Comparison of ENCODE assay signal across 15 cellular contexts in genomic region chr5:138934971-138935370, GRCh38. TPM values are rescaled to one million over a fixed set of nuclear protein-coding genes. Genes with fewer than 3 reads are reported as not detected.
DNase-seq lines count a peak whose midpoint lies in the region; ATAC-seq, FAIRE-seq and TF ChIP-seq lines count a peak whose summit lies in the region.
"Had no signal": no experiment of that assay in that cellular context is flagged by ENCODE, and none has a peak within 500 bp of the region (broad histone marks: within the 10 kb centered on the region; RNA-seq: fewer than 3 reads in every experiment).

No MANE protein-coding gene starts in this region.

- peaks cover 51% of the 10 kb centered on the region; the same call in 2 of the 3 replicates for H3K36me3 ChIP-seq in K562 (ENCODE audit: control insufficient read depth, insufficient read depth, low read length)

- in situ Hi-C loops in K562 (cut with MboI), result no loop called here

- no peak for FAIRE-seq in K562 (lab: Jason Lieb, UNC)
- FAIRE-seq: A549, GM18507 had no signal

- 88% methylated on average over 12 of the region's 12 CpGs for WGBS in K562 (ENCODE audit: insufficient coverage, low coverage, missing lambda C conversion rate)

- peaks cover 7% of the 10 kb centered on the region; the same call in 1 of the 2 replicates for H4K20me1 ChIP-seq in K562 (replicated peaks; ENCODE audit: control insufficient read depth, insufficient read depth, low read length)

- TF ChIP-seq POLR2A in K562 (conservative IDR thresholded peaks at IDR 0.05), result peak; percentile 29; the same call in 1 of the 2 replicates

- POLR2A ChIA-PET in K562 (lab: Yijun Ruan, JAX), result interaction anchor here (1.1 to 1.4 kb wide), 2 partner anchors 12 to 220 kb away, joined by 3 to 5 read pairs; no protein-coding TSS in a partner anchor

- no peaks in the 10 kb centered on the region for H3K9me3 ChIP-seq in K562 (replicated peaks; ENCODE audit: control insufficient read depth, insufficient read depth, low read depth, low read length)
- H3K9me3 ChIP-seq: A549, BLaER1 had no signal

- H3K9me3 Mint-ChIP-seq in Calu3 (ENCODE audit: low read depth, unreplicated experiment), result no peaks in the 10 kb centered on the region
- H3K9me3 Mint-ChIP-seq in stimulated activated naive B cell treated with anti-CD40 and anti-IgM and Interleukin-4, amounts not matched to agents 10 μg/mL and 1 μg/mL and 100 μg/mL, for 72 hours, result no peaks in the 10 kb centered on the region
- H3K9me3 Mint-ChIP-seq: GM23338 had no signal

- intact Hi-C loops in Calu3 (cut with micrococcal nuclease; ENCODE audit: unreplicated experiment) (no loop called here), K562 (cut with micrococcal nuclease) (loop anchor here (10.0 kb wide), 1 partner anchor 290 kb away; no protein-coding TSS in a partner anchor)

- 0 out of 5 replicates have a peak, but pooled peaks cover 0 to 2% of the 10 kb centered on the region in 2 experiments for H3K4me1 ChIP-seq in K562 (replicated peaks in 1 of 2; ENCODE audit: control insufficient read depth in 2 of 2, insufficient read depth in 2 of 2, low read length in 2 of 2)
- H3K4me1 ChIP-seq: A549, BLaER1 had no signal

- H3K27ac Mint-ChIP-seq in Calu3 (ENCODE audit: unreplicated experiment), result peak overlapping the region; percentile 37
- peak overlapping the region; percentile 66 for H3K27ac Mint-ChIP-seq in stimulated activated naive B cell treated with anti-CD40 and anti-IgM and Interleukin-4, amounts not matched to agents 10 μg/mL and 1 μg/mL and 100 μg/mL, for 72 hours

- H3K36me3 Mint-ChIP-seq in Calu3 (ENCODE audit: insufficient read depth, unreplicated experiment), result peaks cover 82% of the 10 kb centered on the region
- peaks cover 54 to 78% of the 10 kb centered on the region in 2 donors for H3K36me3 Mint-ChIP-seq in stimulated activated naive B cell treated with anti-CD40 and anti-IgM and Interleukin-4, amounts not matched to agents 10 μg/mL and 1 μg/mL and 100 μg/mL, for 72 hours

- ATAC-seq in K562, result no peak
- no peak for ATAC-seq in stimulated activated naive B cell treated with anti-CD40 and anti-IgM and Interleukin-4, amounts not matched to agents 10 μg/mL and 1 μg/mL and 100 μg/mL, for 72 hours (replicated peaks)
- ATAC-seq: A549, GM23338 had no signal

- no peaks in the 10 kb centered on the region for H3K79me2 ChIP-seq in K562 (ENCODE audit: control insufficient read depth, insufficient read depth, low read length)

- no peak for TF ChIP-seq RAD21 in K562 (CRISPR knock-in tag; conservative IDR thresholded peaks at IDR 0.05 in 1 of 2, IDR thresholded peaks at IDR 0.05 in 1 of 2)

- H2AFZ ChIP-seq in K562 (ENCODE audit: low read depth, low read length), result no peak overlapping the region
- H2AFZ ChIP-seq: GM23338 had no signal

- H3K4me2 ChIP-seq in K562 (ENCODE audit: insufficient read depth, low read length), result no peak overlapping the region
- H3K4me2 ChIP-seq: A549, BLaER1, GM23338 had no signal

- H3K9me1 ChIP-seq in K562 (ENCODE audit: control insufficient read depth, insufficient read depth, low read length), result no peaks in the 10 kb centered on the region

- BruUV-seq in Calu3 (replicated peaks; lab: Mats Ljungman, UMichigan) (no TSS peak), K562 (replicated peaks; lab: Mats Ljungman, UMichigan) (no TSS peak)

- no peaks in the 10 kb centered on the region for H3K27me3 Mint-ChIP-seq in Calu3 (ENCODE audit: unreplicated experiment)
- H3K27me3 Mint-ChIP-seq in stimulated activated naive B cell treated with anti-CD40 and anti-IgM and Interleukin-4, amounts not matched to agents 10 μg/mL and 1 μg/mL and 100 μg/mL, for 72 hours, result no peaks in the 10 kb centered on the region

- no peak for TF ChIP-seq EP300 in K562 (IDR thresholded peaks at IDR 0.05; ENCODE audit: low read length)

- no peak overlapping the region for H3K27ac ChIP-seq in K562 (ENCODE audit: extremely low read depth, low read depth, low read length)
- H3K27ac ChIP-seq: A549, BLaER1, HL-60 had no signal

- CTCF ChIA-PET in Calu3 (lab: Charles Lee) (no interaction called here), K562 (lab: Yijun Ruan, JAX; ENCODE audit: low intra/inter-chr PET ratio) (no interaction called here)

- no peak overlapping the region; a peak in 1 of 4 replicates for H3K9ac ChIP-seq in K562 (ENCODE audit: insufficient read depth in 1 of 2, low read depth in 2 of 2, low read length in 2 of 2)
- H3K9ac ChIP-seq: BLaER1 had no signal

- H3K27me3 ChIP-seq in K562 (ENCODE audit: control insufficient read depth in 2 of 2, insufficient read depth in 2 of 2, low read length in 2 of 2), result no peaks in the 10 kb centered on the region
- H3K27me3 ChIP-seq: BLaER1 had no signal

- H3K4me3 ChIP-seq in K562, result no peak overlapping the region
- H3K4me3 ChIP-seq: A549, BLaER1, GM23338 had no signal

- no peak for DNase-seq in Calu3
- no peak for DNase-seq in K562 (ENCODE audit: extremely low read depth in 1 of 4, low spot score in 3 of 4)
- DNase-seq in islet precursor cell, result peak; percentile 46
- no peak for DNase-seq in stimulated activated naive B cell treated with anti-CD40 and anti-IgM and Interleukin-4, amounts not matched to agents 10 μg/mL and 1 μg/mL and 100 μg/mL, for 72 hours
- no peak for DNase-seq in NCI-H1092 (lab: John Stamatoyannopoulos, UW)
- DNase-seq in mucosa of gallbladder (ENCODE audit: low spot score), result no peak
- DNase-seq in AG20443 (ENCODE audit: low spot score), result no peak
- DNase-seq: AML-193, DMS 273 treated with DMSO at 0.1 percent for 48 hours, H7 had no signal

- TF ChIP-seq CTCF in Calu3 (IDR thresholded peaks at IDR 0.05; ENCODE audit: unreplicated experiment), result no peak
- no peak for TF ChIP-seq CTCF in K562 (IDR thresholded peaks at IDR 0.05 in 2 of 3, conservative IDR thresholded peaks at IDR 0.05 in 1 of 3; ENCODE audit: insufficient read depth in 2 of 3, low read depth in 1 of 3, low read length in 3 of 3)

- no peaks in the 10 kb centered on the region for H3K4me1 Mint-ChIP-seq in Calu3 (ENCODE audit: low read depth, unreplicated experiment)
- H3K4me1 Mint-ChIP-seq in stimulated activated naive B cell treated with anti-CD40 and anti-IgM and Interleukin-4, amounts not matched to agents 10 μg/mL and 1 μg/mL and 100 μg/mL, for 72 hours, result peaks cover 2 to 11% of the 10 kb centered on the region in 2 donors

- no peak overlapping the region for H3K4me3 Mint-ChIP-seq in Calu3 (ENCODE audit: low read depth, unreplicated experiment)
- no peak overlapping the region for H3K4me3 Mint-ChIP-seq in stimulated activated naive B cell treated with anti-CD40 and anti-IgM and Interleukin-4, amounts not matched to agents 10 μg/mL and 1 μg/mL and 100 μg/mL, for 72 hours
- H3K4me3 Mint-ChIP-seq: GM23338 had no signal

TF ChIP-seq in K562, 482 proteins besides CTCF, POLR2A, EP300 and RAD21:
- no peak for TF ChIP-seq TAF1 (IDR thresholded peaks at IDR 0.05; ENCODE audit: control insufficient read depth, extremely low read depth, insufficient read depth, low read length, severe bottlenecking)
- no peak for TF ChIP-seq IRF2 (CRISPR knock-in tag; IDR thresholded peaks at IDR 0.05)
- TF ChIP-seq MEIS2 (IDR thresholded peaks at IDR 0.05; ENCODE audit: partially characterized antibody), result peak; percentile 11
- TF ChIP-seq ZBTB12 (CRISPR knock-in tag; IDR thresholded peaks at IDR 0.05), result no peak

RNA-seq across cellular contexts. Expression of gene LRRTM2, which starts 59.8 kb away (rescaled TPM):
- not detected in 2 replicates for total RNA-seq in Calu3 (2022)
- total RNA-seq in K562 (2011; cell fraction: chromatin; rRNA removed; ENCODE audit: low replicate concordance), result 0.07 TPM in 1 of 2 replicates, not detected in the other
- total RNA-seq in K562 (2011; cell fraction: nucleolus; rRNA removed), result not detected in 2 replicates
- total RNA-seq in K562 (2011; cell fraction: nucleoplasm; rRNA removed), result not detected in 2 replicates
- total RNA-seq in K562 (2014; rRNA removed), result under 0.01 TPM in 1 of 2 replicates, not detected in the other
- total RNA-seq in K562 (2014; rRNA removed; fragmentation: Illumina TruSeq; extraction: Trizol), result not detected in 2 replicates
- total RNA-seq in K562 (2015; rRNA removed; fragmentation: Illumina TruSeq; extraction: Trizol), result 0.07 TPM in 1 of 2 replicates, not detected in the other
- not detected in 2 replicates for total RNA-seq in K562 (2021)
- polyA plus RNA-seq in K562 (2011; rRNA removed), result 0.03 TPM in 1 of 2 replicates, not detected in the other
- not detected in 2 replicates for polyA plus RNA-seq in K562 (2011; cell fraction: cytosol; rRNA removed)
- polyA plus RNA-seq in K562 (2011; cell fraction: nucleus; rRNA removed), result 0.03 and 0.04 TPM in 2 replicates
- polyA plus RNA-seq in K562 (2012), result 0.01 and 0.08 TPM in 2 replicates
- 0.07 TPM in 1 of 2 replicates, not detected in the other for polyA plus RNA-seq in K562 (2014; fragmentation: Illumina TruSeq; extraction: Trizol)
- polyA plus RNA-seq in K562 (2014; fragmentation: Nextera tagmentation; extraction: Ambion mirVana), result under 1 TPM; 0.01 to 0.03 TPM
- not detected in 2 replicates for polyA plus RNA-seq in K562 (2014; rRNA removed)
- polyA minus RNA-seq in K562 (2011; rRNA and poly(A)+ RNA removed), result not detected in 2 replicates
- not detected in 2 replicates for polyA minus RNA-seq in K562 (2011; cell fraction: cytosol; rRNA and poly(A)+ RNA removed)
- polyA minus RNA-seq in K562 (2011; cell fraction: nucleus; rRNA and poly(A)+ RNA removed), result 0.11 TPM in 1 of 2 replicates, not detected in the other
- 0.12 TPM for total RNA-seq in mucosa of gallbladder
- total RNA-seq: GM23338, H7 had no signal
- polyA plus RNA-seq: A549 had no signal
